1 cellular context compared by ENCODE assay signal in the genomic region with DNA sequence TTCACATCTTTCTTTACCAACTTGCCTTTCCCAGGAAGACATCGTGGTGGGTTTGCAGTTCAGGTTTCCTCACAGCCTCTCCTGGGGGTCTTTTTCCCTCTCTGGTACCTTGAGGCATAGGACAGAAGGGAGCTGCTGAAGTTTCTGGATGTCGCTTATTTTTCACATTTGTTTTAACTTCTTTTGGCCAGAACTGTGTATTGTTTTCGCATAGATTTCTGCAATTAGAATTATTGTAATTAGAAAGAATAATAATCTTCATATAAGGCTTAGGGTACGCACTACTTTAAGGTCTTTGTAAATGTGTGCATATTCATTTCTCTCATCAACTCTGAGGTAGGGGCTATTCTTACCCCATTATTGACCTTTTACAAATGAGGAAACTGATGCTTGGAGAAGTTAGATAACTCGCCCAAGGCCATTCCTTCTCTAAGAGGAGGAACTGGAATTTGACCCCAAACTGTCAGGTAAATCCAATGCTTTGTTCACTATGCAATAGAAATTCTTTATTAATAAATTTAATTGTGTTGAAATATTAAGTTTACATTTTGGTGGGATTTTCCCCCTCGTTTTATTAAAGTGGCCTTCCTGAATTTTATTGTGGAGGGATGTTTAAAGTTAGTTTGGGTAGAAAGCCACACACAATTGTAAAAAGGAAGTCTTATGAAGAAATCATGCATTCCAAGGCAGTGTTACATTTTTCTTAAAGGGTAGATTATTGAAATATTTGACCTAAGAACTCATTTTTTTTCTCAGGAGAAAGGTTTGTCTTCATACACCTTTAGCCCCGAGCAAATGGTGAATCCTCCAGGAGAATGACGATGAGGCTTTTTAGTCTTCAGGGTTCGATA.
TF ChIP-seq lines count a peak whose summit lies in the region.

No MANE protein-coding gene starts in this region.

TF ChIP-seq in GM23338, 12 proteins besides CTCF, POLR2A, EP300 and RAD21 (continued from another document):
- no peak for TF ChIP-seq ZNF462 (CRISPR knock-in tag; IDR thresholded peaks at IDR 0.05)
